8 cellular contexts compared by ENCODE assay signal in the genomic region with DNA sequence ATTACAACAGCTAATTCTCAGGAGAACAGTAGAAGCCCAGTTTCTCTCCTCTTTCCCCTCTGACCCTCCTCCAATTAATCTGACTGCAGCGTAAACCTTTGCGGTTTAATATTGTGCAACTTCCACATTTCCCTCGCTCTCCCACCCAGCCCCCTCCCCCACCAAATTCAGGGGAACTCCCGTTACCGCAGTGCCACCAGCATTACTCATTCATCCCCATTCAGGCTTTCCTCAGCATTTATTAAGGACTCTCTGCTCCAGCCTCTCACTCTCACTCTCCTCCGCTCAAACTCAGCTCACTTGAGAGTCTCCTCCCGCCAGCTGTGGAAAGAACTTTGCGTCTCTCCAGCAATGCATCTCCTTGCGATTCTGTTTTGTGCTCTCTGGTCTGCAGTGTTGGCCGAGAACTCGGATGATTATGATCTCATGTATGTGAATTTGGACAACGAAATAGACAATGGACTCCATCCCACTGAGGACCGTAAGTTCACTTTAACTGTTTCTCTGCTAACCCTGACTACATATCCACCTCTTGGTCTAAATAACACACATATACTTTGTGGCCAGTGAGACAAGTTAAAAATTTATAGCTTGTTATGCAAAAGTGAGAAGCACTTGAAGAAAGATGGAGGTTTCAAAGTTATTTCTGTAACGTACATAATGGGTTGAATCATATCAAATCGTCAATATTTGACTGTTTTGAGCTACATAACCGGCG. TPM values are rescaled to one million over a fixed set of nuclear protein-coding genes. Genes with fewer than 3 reads are reported as not detected.
DNase-seq lines count a peak whose midpoint lies in the region; ATAC-seq and TF ChIP-seq lines count a peak whose summit lies in the region.

PTX3 (plus strand) TSS at position 268 of the 718 bp plus-strand sequence; CDS start at position 352, 84 bp downstream.

- no peak for TF ChIP-seq POLR2A in tibial nerve (IDR thresholded peaks at IDR 0.05)

- CTCF ChIA-PET in CD8-positive, alpha-beta memory T cell (lab: Charles Lee), result no interaction called here

- no peaks in the 10 kb centered on the region for H3K4me1 ChIP-seq in endodermal cell (ENCODE audit: control insufficient read depth, insufficient read depth, low read length)
- H3K4me1 ChIP-seq in tibial nerve, result peaks cover 0 to 28% (median 0%) of the 10 kb centered on the region in 4 donors
- no peaks in the 10 kb centered on the region for H3K4me1 ChIP-seq in CD8-positive, alpha-beta memory T cell (ENCODE audit: insufficient read depth, low read length)

- H3K4me1 Mint-ChIP-seq in activated CD4-positive, alpha-beta T cell treated with anti-CD3 and anti-CD28 coated beads, Interleukin-2, amount 10 ng/mL, durations not matched to agents 24 days and 14 days, result peaks cover 9% of the 10 kb centered on the region
- peaks cover 7% of the 10 kb centered on the region for H3K4me1 Mint-ChIP-seq in endodermal cell
- H3K4me1 Mint-ChIP-seq in CD8-positive, alpha-beta memory T cell, result no peaks in the 10 kb centered on the region

- TF ChIP-seq CTCF in endodermal cell (conservative IDR thresholded peaks at IDR 0.05) (no peak), tibial nerve (IDR thresholded peaks at IDR 0.05) (no peak)

- peak within 1 kb of the TSS; percentile 82 for H3K4me3 ChIP-seq in endodermal cell (ENCODE audit: low read length)
- H3K4me3 ChIP-seq in tibial nerve, result peak within 1 kb of the TSS; percentile 42 to 73 (median 48)
- no peak within 1 kb of the TSS for H3K4me3 ChIP-seq in CD8-positive, alpha-beta memory T cell (ENCODE audit: low read length)

- H3K27me3 ChIP-seq in endodermal cell (ENCODE audit: control insufficient read depth, insufficient read depth, low read length, poor library complexity, severe bottlenecking) (peaks cover 28% of the 10 kb centered on the region), tibial nerve (no peaks in the 10 kb centered on the region)
- H3K27me3 ChIP-seq in CD8-positive, alpha-beta memory T cell (ENCODE audit: insufficient read depth, low read length, poor library complexity, severe bottlenecking), result no peaks in the 10 kb centered on the region

- ATAC-seq in GM21528 (IDR thresholded peaks at IDR 0.05; ENCODE audit: low FRiP score, unreplicated experiment), result no peak

- POLR2A ChIA-PET in CD8-positive, alpha-beta memory T cell (lab: Charles Lee), result no interaction called here

- H3K9me3 ChIP-seq in endodermal cell (ENCODE audit: control insufficient read depth, low read length) (no peaks in the 10 kb centered on the region), tibial nerve (no peaks in the 10 kb centered on the region)
- no peaks in the 10 kb centered on the region for H3K9me3 ChIP-seq in CD8-positive, alpha-beta memory T cell (ENCODE audit: low read length)

- intact Hi-C loops in activated CD4-positive, alpha-beta T cell treated with anti-CD3 and anti-CD28 coated beads, Interleukin-2, amount 10 ng/mL, durations not matched to agents 24 days and 14 days (cut with micrococcal nuclease), result loop anchor here (5.0 kb wide), 1 partner anchor 661 kb away; no protein-coding TSS in a partner anchor

- peak in 1 of 2 donors; percentile 57 for TF ChIP-seq EP300 in tibial nerve (IDR thresholded peaks at IDR 0.05)

- H3K9ac ChIP-seq in endodermal cell (ENCODE audit: extremely low read depth, low read length, poor library complexity, severe bottlenecking), result peak within 1 kb of the TSS; percentile 26

- H3K36me3 ChIP-seq in endodermal cell (ENCODE audit: control insufficient read depth, insufficient read depth, low read length), result no peaks in the 10 kb centered on the region
- no peaks in the 10 kb centered on the region for H3K36me3 ChIP-seq in tibial nerve
- H3K36me3 ChIP-seq in CD8-positive, alpha-beta memory T cell (ENCODE audit: insufficient read depth, low read length), result no peaks in the 10 kb centered on the region

- H3K27ac ChIP-seq in endodermal cell (ENCODE audit: low read depth, low read length) (peak within 1 kb of the TSS; percentile 42), tibial nerve (peak within 1 kb of the TSS in 3 of 4 donors; percentile 25 to 79 (median 70))
- no peak within 1 kb of the TSS for H3K27ac ChIP-seq in CD8-positive, alpha-beta memory T cell (ENCODE audit: low read depth, low read length)

- H3K4me3 Mint-ChIP-seq in activated CD4-positive, alpha-beta T cell treated with anti-CD3 and anti-CD28 coated beads, Interleukin-2, amount 10 ng/mL, durations not matched to agents 24 days and 14 days, result peak within 1 kb of the TSS; percentile 66
- peak within 1 kb of the TSS; percentile 65 for H3K4me3 Mint-ChIP-seq in endodermal cell
- peak within 1 kb of the TSS in 1 of 7 donors; percentile 22 for H3K4me3 Mint-ChIP-seq in CD8-positive, alpha-beta memory T cell

- DNase-seq in activated CD4-positive, alpha-beta T cell treated with anti-CD3 and anti-CD28 coated beads, Interleukin-2, amount 10 ng/mL, durations not matched to agents 24 days and 14 days, result no peak
- DNase-seq in activated CD4-positive, alpha-beta T cell treated with anti-CD3 and anti-CD28 coated beads, Interleukin-2, amount 50 U/mL, for 1 hour, result no peak
- peak; percentile 32 for DNase-seq in SIG-M5 (lab: John Stamatoyannopoulos, UW)
- DNase-seq in endodermal cell, result peak; percentile 57
- DNase-seq in midbrain (lab: John Stamatoyannopoulos, UW), result peak; percentile 11
- DNase-seq in tibial nerve (ENCODE audit: low spot score in 2 of 2), result peak in 1 of 2 donors; percentile 44
- DNase-seq in CD8-positive, alpha-beta memory T cell, result no peak

- peaks cover 1% of the 10 kb centered on the region for H3K36me3 Mint-ChIP-seq in activated CD4-positive, alpha-beta T cell treated with anti-CD3 and anti-CD28 coated beads, Interleukin-2, amount 10 ng/mL, durations not matched to agents 24 days and 14 days (ENCODE audit: low read depth)
- H3K36me3 Mint-ChIP-seq in endodermal cell (ENCODE audit: low read depth), result no peaks in the 10 kb centered on the region
- H3K36me3 Mint-ChIP-seq in CD8-positive, alpha-beta memory T cell, result peaks cover 0 to 4% (median 0%) of the 10 kb centered on the region in 3 donors

- 15 to 25% methylated on average over 9 to 17 of the region's 17 CpGs for WGBS in endodermal cell (ENCODE audit: insufficient coverage in 1 of 2, insufficient read length in 1 of 2), 2 experiments
- 3 to 4% methylated on average over 17 of the region's 17 CpGs for WGBS in tibial nerve, 2 donors

- no peaks in the 10 kb centered on the region for H3K9me3 Mint-ChIP-seq in activated CD4-positive, alpha-beta T cell treated with anti-CD3 and anti-CD28 coated beads, Interleukin-2, amount 10 ng/mL, durations not matched to agents 24 days and 14 days
- H3K9me3 Mint-ChIP-seq in endodermal cell, result no peaks in the 10 kb centered on the region
- peaks cover 0 to 9% (median 3%) of the 10 kb centered on the region in 5 donors for H3K9me3 Mint-ChIP-seq in CD8-positive, alpha-beta memory T cell

- H3K27ac Mint-ChIP-seq in activated CD4-positive, alpha-beta T cell treated with anti-CD3 and anti-CD28 coated beads, Interleukin-2, amount 10 ng/mL, durations not matched to agents 24 days and 14 days, result peak within 1 kb of the TSS; percentile 45
- H3K27ac Mint-ChIP-seq in endodermal cell, result no peak within 1 kb of the TSS
- no peak within 1 kb of the TSS for H3K27ac Mint-ChIP-seq in CD8-positive, alpha-beta memory T cell

- peaks cover 49% of the 10 kb centered on the region for H3K27me3 Mint-ChIP-seq in activated CD4-positive, alpha-beta T cell treated with anti-CD3 and anti-CD28 coated beads, Interleukin-2, amount 10 ng/mL, durations not matched to agents 24 days and 14 days
- peaks cover 46% of the 10 kb centered on the region for H3K27me3 Mint-ChIP-seq in endodermal cell (ENCODE audit: insufficient read depth)
- peaks cover 34% of the 10 kb centered on the region in 2 donors for H3K27me3 Mint-ChIP-seq in CD8-positive, alpha-beta memory T cell

RNA-seq across cellular contexts. Expression of gene PTX3, which starts in this region (rescaled TPM):
- not detected in 2 replicates for total RNA-seq in activated CD4-positive, alpha-beta T cell treated with anti-CD3 and anti-CD28 coated beads, Interleukin-2, amount 10 ng/mL, durations not matched to agents 24 days and 14 days
- total RNA-seq in endodermal cell (under 1 TPM; 0.13 to 0.51 TPM), tibial nerve (100 to 1,000 TPM in 1 of 4 donors, 10 to 100 TPM in 2, 1 to 10 TPM in 1; 9.0 to 118 (median 12.2) TPM)
- polyA plus RNA-seq in endodermal cell (2013, experiment 1 of 2), result 41.3 TPM
- 33.1 TPM for polyA plus RNA-seq in endodermal cell (2013, experiment 2 of 2)
- not detected for total RNA-seq in CD8-positive, alpha-beta memory T cell
- 0.10 TPM for polyA plus RNA-seq in CD8-positive, alpha-beta memory T cell

Comparison
In these comparisons a context has a peak if more than half of its experiments do, and no peak if none do; other contexts are left out.
1. DNase-seq: peak in SIG-M5 (single experiment), endodermal cell (single experiment) and midbrain (single experiment); none in activated CD4-positive, alpha-beta T cell treated with anti-CD3 and anti-CD28 coated beads, Interleukin-2, amount 10 ng/mL, durations not matched to agents 24 days and 14 days (single experiment), activated CD4-positive, alpha-beta T cell treated with anti-CD3 and anti-CD28 coated beads, Interleukin-2, amount 50 U/mL, for 1 hour (single experiment) and CD8-positive, alpha-beta memory T cell (0 of 5).